Comparison of ENCODE assay signal across 8 cellular contexts in genomic region chr2:7097353-7097895, GRCh38.
A peak's percentile ranks its signal among the peaks of the same experiment; 100 is the strongest.
DNase-seq lines count a peak whose midpoint lies in the region; ATAC-seq and TF ChIP-seq lines count a peak whose summit lies in the region.

No MANE protein-coding gene starts in this region.

- H3K27ac ChIP-seq in CD4-positive, alpha-beta T cell (ENCODE audit: low read depth, low read length), result no peak overlapping the region
- no peak overlapping the region for H3K27ac ChIP-seq in duodenal mucosa (ENCODE audit: low read depth, low read length)

- no peaks in the 10 kb centered on the region for H3K36me3 Mint-ChIP-seq in CD4-positive, alpha-beta T cell (ENCODE audit: low read depth)

- H3K27ac Mint-ChIP-seq in CD4-positive, alpha-beta T cell, result no peak overlapping the region

- TF ChIP-seq CTCF in CD4-positive, alpha-beta T cell (IDR thresholded peaks at IDR 0.05), result peak; percentile 99

- H3K27me3 ChIP-seq in CD4-positive, alpha-beta T cell (ENCODE audit: control insufficient read depth, insufficient read depth, low read length), result no peaks in the 10 kb centered on the region
- H3K27me3 ChIP-seq in duodenal mucosa (ENCODE audit: control insufficient read depth in 1 of 2, insufficient read depth in 2 of 2, low read length in 2 of 2), result no peaks in the 10 kb centered on the region

- H3K27me3 Mint-ChIP-seq in CD4-positive, alpha-beta T cell, result no peaks in the 10 kb centered on the region

- intact Hi-C loops in CD4-positive, alpha-beta T cell (cut with DNase I, micrococcal nuclease), result loop anchor here (1.0 to 10.0 kb wide), 5 partner anchors 100 to 1663 kb away; no protein-coding TSS in a partner anchor

- peak overlapping the region; percentile 42 for H3K4me3 Mint-ChIP-seq in CD4-positive, alpha-beta T cell

- peak overlapping the region; percentile 12 to 13 for H3K4me3 ChIP-seq in duodenal mucosa (ENCODE audit: low read depth in 1 of 2, low read length in 2 of 2)

- H3K4me1 Mint-ChIP-seq in CD4-positive, alpha-beta T cell (ENCODE audit: low read depth), result peaks cover 7% of the 10 kb centered on the region

- CTCF ChIA-PET in CD4-positive, alpha-beta T cell (lab: Charles Lee), result no interaction called here

- H3K4me1 ChIP-seq in duodenal mucosa (ENCODE audit: control insufficient read depth in 1 of 2, insufficient read depth in 2 of 2, low read length in 2 of 2), result peaks cover 0 to 3% of the 10 kb centered on the region in 2 donors

- POLR2A ChIA-PET in CD4-positive, alpha-beta T cell (lab: Charles Lee), result interaction anchor here (1.0 kb wide), 1 partner anchor 1585 kb away, joined by 3 read pairs; the partner anchor contains the start of gene ID2

- peak; percentile 97 for ATAC-seq in CD4-positive, alpha-beta T cell (ENCODE audit: poor library complexity)
- ATAC-seq in GM19397 (IDR thresholded peaks at IDR 0.05; ENCODE audit: unreplicated experiment), result peak; percentile 91
- peak; percentile 92 for ATAC-seq in HG03460 (IDR thresholded peaks at IDR 0.05; ENCODE audit: unreplicated experiment)

- no peak overlapping the region for H3K9ac ChIP-seq in duodenal mucosa (ENCODE audit: low read depth in 1 of 2, low read length in 2 of 2)

- no peaks in the 10 kb centered on the region for H3K9me3 ChIP-seq in CD4-positive, alpha-beta T cell (ENCODE audit: control insufficient read depth, low read length)
- no peaks in the 10 kb centered on the region for H3K9me3 ChIP-seq in duodenal mucosa (ENCODE audit: control insufficient read depth in 1 of 2, low read length in 2 of 2)

- no peaks in the 10 kb centered on the region for H3K9me3 Mint-ChIP-seq in CD4-positive, alpha-beta T cell

- no peaks in the 10 kb centered on the region for H3K36me3 ChIP-seq in duodenal mucosa (ENCODE audit: control insufficient read depth in 1 of 2, insufficient read depth in 2 of 2, low read length in 2 of 2)

- DNase-seq in CD4-positive, alpha-beta T cell, result peak; percentile 44 to 78 (median 66)
- DNase-seq in NCI-H524 treated with DMSO at 0.1 percent for 48 hours (lab: John Stamatoyannopoulos, UW) (peak; percentile 87), medulla oblongata (ENCODE audit: extremely low spot score) (peak; percentile 81)
- peak; percentile 74 to 80 for DNase-seq in activated CD4-positive, alpha-beta T cell treated with anti-CD3 and anti-CD28 coated beads, Interleukin-2, amount 50 U/mL, for 48 hours
- peak; percentile 50 for DNase-seq in stimulated activated CD8-positive, alpha-beta memory T cell treated with anti-CD3 and anti-CD28 coated beads, Interleukin-15, amount 100 ng/mL, for 1 hour (ENCODE audit: low read depth)
